ENCODE assay signal across 20 cellular contexts in the genomic region with DNA sequence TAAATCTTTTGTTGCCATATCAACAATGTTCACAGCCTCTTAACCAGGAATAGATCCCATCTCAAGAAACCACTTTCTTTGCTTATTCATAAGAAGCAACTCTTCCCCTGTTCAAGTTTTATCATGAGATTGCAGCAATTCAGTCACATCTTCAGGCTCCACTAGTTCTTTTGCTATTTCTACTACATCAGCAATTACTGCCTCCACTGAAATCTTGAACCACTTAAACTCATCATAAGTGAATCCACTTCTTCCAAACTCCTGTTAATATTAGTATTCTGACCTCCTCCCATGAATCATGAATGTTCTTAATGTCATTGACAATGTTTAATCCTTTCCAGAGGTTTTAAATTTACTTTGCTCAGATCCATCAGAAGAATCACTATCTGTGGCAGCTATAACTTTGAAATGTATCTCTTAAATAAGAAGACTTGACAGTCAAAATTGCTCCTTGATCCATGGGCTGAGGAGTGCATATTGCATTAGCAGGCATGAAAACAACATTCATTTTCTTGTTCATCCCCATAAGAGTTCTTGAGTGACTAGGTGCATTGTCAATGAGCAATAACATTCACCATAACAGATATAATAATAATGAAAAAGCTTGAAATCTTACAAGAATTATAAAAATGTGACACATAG.
"Had no signal": no experiment of that assay in that cellular context is flagged by ENCODE, and none has a peak within 500 bp of the region (broad histone marks: within the 10 kb centered on the region; RNA-seq: fewer than 3 reads in every experiment).

No MANE protein-coding gene starts in this region.

- ATAC-seq: SK-N-SH treated with all-trans-retinoic acid at 6 μM for 48 hours had no signal

- H3K9me3 ChIP-seq: SJCRH30 had no signal

- H3K36me3 ChIP-seq: MG63, SJCRH30 had no signal

- H3K27me3 ChIP-seq: MG63, SJCRH30 had no signal

- H3K27ac ChIP-seq: RWPE1, SJCRH30 had no signal

- H3K4me3 ChIP-seq: MG63, SJCRH30 had no signal

- DNase-seq: Karpas-422, KG1, MG63, NCI-H1092, NCI-H1105 treated with DMSO at 0.1 percent for 48 hours, NCI-H1417 treated with DMSO at 0.1 percent for 48 hours, NCI-H187, NCI-H2029, NCI-H2081 treated with DMSO at 0.1 percent for 48 hours, NCI-H2171, NCI-H226, NCI-H446, NCI-H510A, NCI-H524 treated with DMSO at 0.1 percent for 48 hours, NCI-H69, NCI-H774, SHP77 treated with DMSO at 0.1 percent for 48 hours, SJCRH30 had no signal
